In genomic region chr1:226737819-226738420, GRCh38 we compare ENCODE assay signal across 8 cellular contexts. TPM values are rescaled to one million over a fixed set of nuclear protein-coding genes. Genes with fewer than 3 reads are reported as not detected.
DNase-seq lines count a peak whose midpoint lies in the region; ATAC-seq and TF ChIP-seq lines count a peak whose summit lies in the region.

No MANE protein-coding gene starts in this region.

- H3K4me3 ChIP-seq in HFF-Myc (replicated peaks; ENCODE audit: low read depth, low read length) (peak overlapping the region; percentile 77), OCI-LY3 (ENCODE audit: low read length) (peak overlapping the region; percentile 79)

- H4K20me1 ChIP-seq in OCI-LY3 (ENCODE audit: insufficient read depth, low read length) = 0 out of 2 replicates have a peak, but pooled peaks cover 5% of the 10 kb centered on the region

- H3K9me3 ChIP-seq in OCI-LY3 (ENCODE audit: insufficient read depth, low read length) = no peaks in the 10 kb centered on the region

- TF ChIP-seq CTCF in HFF-Myc (IDR thresholded peaks at IDR 0.05; ENCODE audit: low read depth, low read length, missing control alignments) (no peak), OCI-LY3 (IDR thresholded peaks at IDR 0.05; ENCODE audit: low read depth, low read length) (no peak)

- DNase-seq in GM03348 (ENCODE audit: low spot score) = peak; percentile 62
- no peak for DNase-seq in HFF-Myc (ENCODE audit: extremely low read depth, low read depth)
- peak; percentile 51 for DNase-seq in activated naive CD4-positive, alpha-beta T cell treated with anti-CD3 and anti-CD28 coated beads, Interleukin-2, amount 50 U/mL, for 16 hours
- DNase-seq in Right ventricle myocardium superior = peak; percentile 74
- DNase-seq in occipital lobe (lab: John Stamatoyannopoulos, UW) = peak; percentile 71
- DNase-seq in epidermal melanocyte (ENCODE audit: insufficient read length, low spot score) = no peak
- no peak for DNase-seq in AG08395 (ENCODE audit: low spot score)

- peaks cover 24% of the 10 kb centered on the region for H3K36me3 ChIP-seq in OCI-LY3 (replicated peaks; ENCODE audit: low read depth, low read length)

- ATAC-seq in Right ventricle myocardium superior (ENCODE audit: poor library complexity) = peak; percentile 67

- no peak overlapping the region for H3K27ac ChIP-seq in OCI-LY3 (ENCODE audit: low read length)

- H3K4me1 ChIP-seq in OCI-LY3 (ENCODE audit: low read length) = peaks cover 8% of the 10 kb centered on the region

- H3K4me2 ChIP-seq in OCI-LY3 (ENCODE audit: low read length) = peak overlapping the region; percentile 91

- H2AFZ ChIP-seq in OCI-LY3 (ENCODE audit: low read depth, low read length) = peak overlapping the region; percentile 73

- no peaks in the 10 kb centered on the region for H3K27me3 ChIP-seq in OCI-LY3 (ENCODE audit: low read depth, low read length)

- intact Hi-C loops in Right ventricle myocardium superior (cut with DNase I) = loop anchor here (5.0 kb wide), 1 partner anchor 84 kb away; no protein-coding TSS in a partner anchor

- peak overlapping the region; percentile 82 for H3K9ac ChIP-seq in OCI-LY3 (ENCODE audit: low read length)

- H3K79me2 ChIP-seq in OCI-LY3 (ENCODE audit: low read length) = no peaks in the 10 kb centered on the region; the same call in 1 of the 2 replicates

RNA-seq across cellular contexts. Expression of gene ITPKB, which starts 1.2 kb away (rescaled TPM):
- total RNA-seq in Right ventricle myocardium superior (21.2 TPM), occipital lobe (3.9 TPM)

Comparison
In these comparisons a context has a peak if more than half of its experiments do, and no peak if none do; other contexts are left out.
1. DNase-seq: peak in GM03348 (single experiment), activated naive CD4-positive, alpha-beta T cell treated with anti-CD3 and anti-CD28 coated beads, Interleukin-2, amount 50 U/mL, for 16 hours (single experiment), Right ventricle myocardium superior (single experiment) and occipital lobe (single experiment); none in HFF-Myc (single experiment), epidermal melanocyte (single experiment) and AG08395 (single experiment).